ENCODE assay signal across 16 cellular contexts in genomic region chr3:124296416-124296815, GRCh38.
"Had no signal": no experiment of that assay in that cellular context is flagged by ENCODE, and none has a peak within 500 bp of the region (broad histone marks: within the 10 kb centered on the region; RNA-seq: fewer than 3 reads in every experiment).

No MANE protein-coding gene starts in this region.

- H3K27ac Mint-ChIP-seq: activated CD4-positive, alpha-beta memory T cell treated with anti-CD3 and anti-CD28 coated beads for 36 hours; activated naive CD8-positive, alpha-beta T cell treated with anti-CD3 and anti-CD28 coated beads for 36 hours; dendritic cell treated with granulocyte-macrophage colony-stimulating factor and Interleukin-4, amounts not matched to agents 40 ng/mL and 50 ng/mL, for 4 days; stimulated activated naive CD8-positive, alpha-beta T cell treated with anti-CD3 and anti-CD28 coated beads, Interleukin-15, amount 100 ng/mL, for 72 hours had no signal

- H3K9me3 ChIP-seq: left lung, pancreas, suprapubic skin, transverse colon had no signal

- H3K4me1 Mint-ChIP-seq: activated naive CD8-positive, alpha-beta T cell treated with anti-CD3 and anti-CD28 coated beads for 36 hours; stimulated activated naive CD8-positive, alpha-beta T cell treated with anti-CD3 and anti-CD28 coated beads, Interleukin-15, amount 100 ng/mL, for 72 hours had no signal

- H3K9me3 Mint-ChIP-seq: activated CD4-positive, alpha-beta memory T cell treated with anti-CD3 and anti-CD28 coated beads for 36 hours; activated naive CD8-positive, alpha-beta T cell treated with anti-CD3 and anti-CD28 coated beads for 36 hours; dendritic cell treated with granulocyte-macrophage colony-stimulating factor and Interleukin-4, amounts not matched to agents 40 ng/mL and 50 ng/mL, for 4 days; stimulated activated naive CD8-positive, alpha-beta T cell treated with anti-CD3 and anti-CD28 coated beads, Interleukin-15, amount 100 ng/mL, for 72 hours had no signal

- H3K4me2 ChIP-seq: smooth muscle cell had no signal

- H3K36me3 Mint-ChIP-seq: activated CD4-positive, alpha-beta memory T cell treated with anti-CD3 and anti-CD28 coated beads for 36 hours; activated naive CD8-positive, alpha-beta T cell treated with anti-CD3 and anti-CD28 coated beads for 36 hours had no signal

- H3K4me3 Mint-ChIP-seq: activated CD4-positive, alpha-beta memory T cell treated with anti-CD3 and anti-CD28 coated beads for 36 hours; activated naive CD8-positive, alpha-beta T cell treated with anti-CD3 and anti-CD28 coated beads for 36 hours; dendritic cell treated with granulocyte-macrophage colony-stimulating factor and Interleukin-4, amounts not matched to agents 40 ng/mL and 50 ng/mL, for 4 days; stimulated activated naive CD8-positive, alpha-beta T cell treated with anti-CD3 and anti-CD28 coated beads, Interleukin-15, amount 100 ng/mL, for 72 hours had no signal

- H3K4me1 ChIP-seq: pancreas had no signal

- H3K4me3 ChIP-seq: cardiac muscle cell, left lung, pancreas, smooth muscle cell, suprapubic skin, transverse colon had no signal

- DNase-seq: activated CD4-positive, alpha-beta memory T cell treated with anti-CD3 and anti-CD28 coated beads for 36 hours; activated naive CD8-positive, alpha-beta T cell treated with anti-CD3 and anti-CD28 coated beads for 36 hours; activated T-cell treated with anti-CD3 and anti-CD28 coated beads for 4 hours; amniotic stem cell; effector memory CD4-positive, alpha-beta T cell; left lung; mammary epithelial cell; pancreas; stimulated activated CD4-positive, alpha-beta T cell treated with anti-CD3 and anti-CD28 coated beads, Interleukin-4, amount 100 ng/mL, for 1 hour; stimulated activated naive CD8-positive, alpha-beta T cell treated with anti-CD3 and anti-CD28 coated beads, Interleukin-15, amount 100 ng/mL, for 72 hours; T-helper 2 cell; transverse colon had no signal

- H3K27me3 ChIP-seq: cardiac muscle cell, left lung, pancreas, suprapubic skin, transverse colon had no signal

- H3K27ac ChIP-seq: cardiac muscle cell, left lung, pancreas, suprapubic skin, transverse colon had no signal

- H3K36me3 ChIP-seq: cardiac muscle cell, left lung, pancreas, suprapubic skin, transverse colon had no signal
